In the genomic region with DNA sequence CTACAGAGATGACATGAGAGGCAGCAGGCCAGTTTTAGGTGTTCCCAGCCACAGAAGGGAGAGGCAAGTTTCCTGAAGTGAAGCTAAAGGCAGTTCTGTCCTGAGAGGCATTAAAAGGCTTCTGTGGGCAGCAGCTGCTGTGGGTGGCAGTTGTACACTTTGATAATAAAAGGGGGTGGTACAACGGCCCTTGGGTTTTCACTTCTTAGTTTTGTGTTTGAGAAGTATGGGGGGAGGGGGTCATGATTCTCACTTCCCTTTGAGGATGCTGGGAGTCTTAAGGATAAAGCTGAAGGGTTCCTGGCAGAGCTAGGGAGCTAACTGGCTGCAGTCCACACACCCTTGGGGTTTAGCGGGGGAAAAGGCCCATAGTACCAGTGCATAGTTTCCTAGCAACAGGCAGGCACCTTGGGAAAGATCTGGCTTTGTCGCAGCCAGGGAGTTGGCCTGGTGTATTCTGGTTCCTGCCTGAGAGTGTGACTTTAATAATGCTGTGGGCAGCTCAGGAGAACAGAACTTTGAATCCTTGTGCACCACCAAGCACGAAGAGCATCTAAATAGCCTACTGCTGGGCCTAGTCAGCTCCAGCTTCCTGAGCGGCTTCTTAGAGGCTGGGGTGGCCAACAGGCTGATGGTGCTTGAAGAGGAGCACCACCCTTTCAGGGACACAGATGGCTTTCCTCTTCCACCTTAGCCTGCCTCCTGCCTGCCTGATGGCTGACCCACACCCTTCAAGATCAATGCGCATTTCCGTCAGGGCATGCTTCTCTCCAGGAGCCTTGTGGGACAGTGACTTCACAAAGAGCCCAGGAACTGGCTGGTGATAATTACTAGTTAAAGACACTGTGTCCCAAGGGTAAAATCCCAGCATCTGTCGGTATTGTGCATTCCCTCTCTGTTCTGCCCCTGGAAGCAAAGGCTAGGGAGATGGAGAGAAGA, we compare ENCODE assay signal across 17 cellular contexts. TPM values are rescaled to one million over a fixed set of nuclear protein-coding genes. Genes with fewer than 3 reads are reported as not detected.
DNase-seq lines count a peak whose midpoint lies in the region; ATAC-seq and TF ChIP-seq lines count a peak whose summit lies in the region.
"Had no signal": no experiment of that assay in that cellular context is flagged by ENCODE, and none has a peak within 500 bp of the region (broad histone marks: within the 10 kb centered on the region; RNA-seq: fewer than 3 reads in every experiment).

No MANE protein-coding gene starts in this region.

- TF ChIP-seq EP300 in ovary (IDR thresholded peaks at IDR 0.05), result no peak

- H3K36me3 ChIP-seq in ovary, result no peaks in the 10 kb centered on the region

- no peak overlapping the region for H3K4me3 ChIP-seq in ovary

- no peak overlapping the region for H3K27ac ChIP-seq in ovary
- H3K27ac ChIP-seq: epithelial cell of prostate had no signal

- no peaks in the 10 kb centered on the region for H3K4me1 ChIP-seq in ovary (ENCODE audit: insufficient read depth)

- peaks cover 0 to 3% (median 0%) of the 10 kb centered on the region in 5 experiments for H3K9me3 Mint-ChIP-seq in brain
- H3K9me3 Mint-ChIP-seq: memory B cell had no signal

- H3K9me3 ChIP-seq in ovary, result no peaks in the 10 kb centered on the region
- H3K9me3 ChIP-seq: SK-N-SH had no signal

- intact Hi-C loops in ovary (cut with DNase I), result no loop called here

- H3K4me1 Mint-ChIP-seq in brain, result no peaks in the 10 kb centered on the region

- ATAC-seq in GM19463 (IDR thresholded peaks at IDR 0.05; ENCODE audit: unreplicated experiment), result peak; percentile 48
- ATAC-seq in HG03095 (IDR thresholded peaks at IDR 0.05; ENCODE audit: unreplicated experiment), result no peak

- no peak for TF ChIP-seq POLR2A in ovary (IDR thresholded peaks at IDR 0.05)

- no peaks in the 10 kb centered on the region for H3K27me3 Mint-ChIP-seq in brain
- H3K27me3 Mint-ChIP-seq: memory B cell had no signal

- DNase-seq in Ammon's horn (ENCODE audit: low spot score), result peak; percentile 48
- peak; percentile 16 for DNase-seq in NCI-H524 treated with DMSO at 0.1 percent for 48 hours (lab: John Stamatoyannopoulos, UW)
- no peak for DNase-seq in activated T-cell treated with anti-CD3 and anti-CD28 coated beads, Interleukin-2, amount 50 U/mL, for 1 hour
- DNase-seq in ovary, result no peak
- DNase-seq in T1000 (lab: John Stamatoyannopoulos, UW), result no peak
- DNase-seq: activated CD4-positive, alpha-beta T cell treated with anti-CD3 and anti-CD28 coated beads for 48 hours; activated effector memory CD4-positive, alpha-beta T cell treated with Interleukin-2 at 50 U/mL for 16 hours; central memory CD4-positive, alpha-beta T cell; DND-41; Kasumi-1; NCI-H446; SK-N-SH had no signal

- no peaks in the 10 kb centered on the region for H3K27me3 ChIP-seq in ovary

- 62 to 78% (median 66%) methylated on average over 8 of the region's 8 CpGs for WGBS in ovary, 3 donors

- H3K4me3 Mint-ChIP-seq in brain, result peak overlapping the region in 2 of 5 experiments; percentile 3 to 65
- H3K4me3 Mint-ChIP-seq: memory B cell had no signal

- peak overlapping the region; percentile 72 to 97 (median 88) for H3K27ac Mint-ChIP-seq in brain
- H3K27ac Mint-ChIP-seq: memory B cell had no signal

- H3K36me3 Mint-ChIP-seq in brain, result no peaks in the 10 kb centered on the region
- H3K36me3 Mint-ChIP-seq: memory B cell had no signal

- TF ChIP-seq CTCF in brain (conservative IDR thresholded peaks at IDR 0.05), result no peak
- no peak for TF ChIP-seq CTCF in ovary (IDR thresholded peaks at IDR 0.05)

RNA-seq across cellular contexts. Expression of a gene that starts 12.4 kb away (rescaled TPM):
- polyA plus RNA-seq in brain (ENCODE audit: insufficient read depth, low read depth, low replicate concordance), result 8.5 TPM
- total RNA-seq in ovary, result 10 to 100 TPM; 14.2 to 20.0 (median 15.1) TPM
- polyA plus RNA-seq in ovary, result 10 to 100 TPM in 1 of 2 donors, 1 to 10 TPM in 1; 6.6 to 10.7 TPM

RNA-seq across cellular contexts. Expression of a gene that starts 48.2 kb away (rescaled TPM):
- polyA plus RNA-seq in brain (ENCODE audit: insufficient read depth, low read depth, low replicate concordance) (1.4 TPM), ovary (10 to 100 TPM; 14.2 to 25.2 TPM)
- 10 to 100 TPM in 5 of 7 donors, 1 to 10 TPM in 2; 6.7 to 22.5 (median 16.3) TPM for total RNA-seq in ovary

Comparison
In these comparisons a context has a peak if more than half of its experiments do, and no peak if none do; other contexts are left out.
1. DNase-seq: peak in Ammon's horn (single experiment) and NCI-H524 treated with DMSO at 0.1 percent for 48 hours (single experiment); none in activated T-cell treated with anti-CD3 and anti-CD28 coated beads, Interleukin-2, amount 50 U/mL, for 1 hour (single experiment), ovary (0 of 5) and T1000 (single experiment).